Comparison of ENCODE assay signal across 1 cellular context in genomic region chr13:100673376-100673830, GRCh38.
TF ChIP-seq lines count a peak whose summit lies in the region.

No MANE protein-coding gene starts in this region.

TF ChIP-seq in GM23338, 12 proteins besides CTCF, POLR2A, EP300 and RAD21 (continued from another document):
- no peak for TF ChIP-seq REST (IDR thresholded peaks at IDR 0.05; ENCODE audit: unreplicated experiment)
- no peak for TF ChIP-seq ETS1 (IDR thresholded peaks at IDR 0.05)
- TF ChIP-seq NANOG (IDR thresholded peaks at IDR 0.05; ENCODE audit: borderline replicate concordance), result no peak
- no peak for TF ChIP-seq JUNB (IDR thresholded peaks at IDR 0.05; ENCODE audit: unreplicated experiment)
TF ChIP-seq in GM23338: peak in this region for 0.
